In the genomic region with DNA sequence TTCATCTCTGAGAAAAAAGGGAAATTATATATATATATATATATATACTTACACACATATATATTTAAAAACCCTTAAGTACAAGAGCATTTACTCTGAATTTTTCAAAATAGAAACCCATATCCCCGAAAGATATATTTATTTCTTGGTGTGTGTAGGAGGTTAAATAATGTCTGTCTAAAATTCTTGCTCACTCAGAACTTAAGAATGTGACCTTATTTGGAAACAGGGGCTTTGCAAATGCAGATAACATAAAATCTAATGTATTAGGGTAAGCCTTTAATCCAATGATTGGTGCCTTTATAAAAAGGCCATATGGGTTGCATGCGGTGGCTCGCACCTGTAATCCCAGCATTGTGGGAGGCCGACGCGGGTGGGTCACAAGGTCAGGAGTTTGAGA, we compare ENCODE assay signal across 19 cellular contexts.
A peak's percentile ranks its signal among the peaks of the same experiment; 100 is the strongest.
DNase-seq lines count a peak whose midpoint lies in the region; ATAC-seq and TF ChIP-seq lines count a peak whose summit lies in the region.
"Had no signal": no experiment of that assay in that cellular context is flagged by ENCODE, and none has a peak within 500 bp of the region (broad histone marks: within the 10 kb centered on the region; RNA-seq: fewer than 3 reads in every experiment).

No MANE protein-coding gene starts in this region.

- no peaks in the 10 kb centered on the region for H3K36me3 ChIP-seq in fibroblast of lung (ENCODE audit: control insufficient read depth, insufficient read depth, low read length)

- DNase-seq in EL (peak; percentile 53), NCI-H82 (lab: John Stamatoyannopoulos, UW) (peak; percentile 65), fibroblast of lung (ENCODE audit: low read depth in 2 of 2) (peak; percentile 10 to 67), renal cortical epithelial cell (ENCODE audit: low read depth) (peak; percentile 4), NCI-H187 (lab: John Stamatoyannopoulos, UW) (no peak), SKM-1 treated with dmso at 0.1 percent for 144 hours (lab: John Stamatoyannopoulos, UW; ENCODE audit: unreplicated experiment) (no peak), NCI-H345 (lab: John Stamatoyannopoulos, UW) (no peak)
- DNase-seq: DMS 273 treated with DMSO at 0.1 percent for 48 hours, MM.1S, NCI-H1092 treated with DMSO at 0.1 percent for 48 hours, NCI-H1694, NCI-H2107, NCI-H2227 treated with DMSO at 0.1 percent for 48 hours, NCI-H526 treated with DMSO at 0.1 percent for 48 hours, PC-3 had no signal

- no peak overlapping the region for H3K27ac ChIP-seq in fibroblast of lung (ENCODE audit: insufficient read depth, low read length)
- H3K27ac ChIP-seq: C4-2B, KMS-11 had no signal

- no peak overlapping the region for H3K9ac ChIP-seq in fibroblast of lung (ENCODE audit: insufficient read depth, low read length)
- H3K9ac ChIP-seq: KMS-11 had no signal

- no peaks in the 10 kb centered on the region for H4K20me1 ChIP-seq in fibroblast of lung (ENCODE audit: control insufficient read depth, extremely low read depth, insufficient read depth, low read length)

- H2AFZ ChIP-seq in fibroblast of lung (ENCODE audit: low read length) = no peak overlapping the region

- no peaks in the 10 kb centered on the region for H3K79me2 ChIP-seq in fibroblast of lung (ENCODE audit: control insufficient read depth, insufficient read depth, low read length)

- no peak for TF ChIP-seq CTCF in fibroblast of lung (conservative IDR thresholded peaks at IDR 0.05 in 1 of 2, IDR thresholded peaks at IDR 0.05 in 1 of 2; ENCODE audit: low read depth in 1 of 2, low read length in 2 of 2)

- no peak overlapping the region for H3K4me2 ChIP-seq in fibroblast of lung (ENCODE audit: extremely low read depth, insufficient read depth, low read length)
- H3K4me2 ChIP-seq: KMS-11 had no signal

- no peaks in the 10 kb centered on the region for H3K27me3 ChIP-seq in fibroblast of lung (ENCODE audit: control insufficient read depth, insufficient read depth, low read length)

- ATAC-seq in HG02678 (IDR thresholded peaks at IDR 0.05; ENCODE audit: unreplicated experiment) = no peak
- ATAC-seq: HepG2, PC-3 had no signal

- H3K4me3 ChIP-seq in fibroblast of lung (replicated peaks in 1 of 4; ENCODE audit: control extremely low read depth in 1 of 4, insufficient read depth in 1 of 4, low read depth in 3 of 4, low read length in 4 of 4) = no peak overlapping the region

- H3K9me3 ChIP-seq in fibroblast of lung (ENCODE audit: control insufficient read depth, insufficient read depth, low read depth, low read length) = no peaks in the 10 kb centered on the region

- H3K4me1 ChIP-seq in fibroblast of lung (ENCODE audit: control insufficient read depth, extremely low read depth, insufficient read depth, low read length) = no peaks in the 10 kb centered on the region

Comparison
In these comparisons a context has a peak if more than half of its experiments do, and no peak if none do; other contexts are left out.
1. DNase-seq: peak in EL (single experiment), NCI-H82 (single experiment), fibroblast of lung (2 of 2) and renal cortical epithelial cell (single experiment); none in NCI-H187 (0 of 2), SKM-1 treated with dmso at 0.1 percent for 144 hours (single experiment) and NCI-H345 (single experiment).